In the genomic region with DNA sequence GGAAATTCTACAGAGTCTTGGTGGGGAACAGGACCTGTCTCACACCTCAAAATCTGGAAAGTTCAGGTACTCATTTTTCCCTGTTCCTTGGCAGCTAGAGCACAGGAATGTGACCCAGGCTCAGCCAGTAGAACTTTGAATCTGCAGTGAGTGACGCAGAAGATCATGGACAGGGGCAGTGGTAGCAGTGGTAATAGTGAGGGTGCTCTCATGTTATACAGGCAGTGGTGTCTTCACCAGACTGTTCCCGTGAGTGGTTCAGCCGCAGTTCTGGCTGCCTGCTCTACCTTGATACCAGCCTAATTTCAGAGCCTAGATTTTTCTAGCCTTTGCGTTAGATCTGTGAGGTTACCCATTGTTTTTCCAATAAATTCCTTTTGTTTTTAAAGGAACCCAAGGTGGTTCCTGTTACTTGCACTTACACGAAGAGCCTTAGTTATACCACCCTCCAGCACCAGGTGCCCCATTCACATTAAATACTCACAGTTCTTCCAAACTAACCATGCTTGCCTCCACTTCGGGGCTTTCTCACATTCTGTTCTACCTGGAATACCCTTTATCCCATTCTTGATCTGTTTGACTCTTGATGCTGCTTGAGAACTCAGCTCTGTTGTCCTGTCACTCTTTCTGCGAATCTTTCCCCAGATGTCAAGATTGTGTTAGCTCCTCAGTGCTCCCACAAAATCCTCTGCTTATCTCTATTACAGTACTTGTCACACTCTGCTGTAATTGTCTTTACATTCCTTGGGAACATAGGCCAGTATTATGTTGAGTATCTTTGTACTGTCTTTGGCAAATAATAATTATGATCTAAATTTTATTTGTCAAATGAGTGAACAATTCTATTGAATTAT, we compare ENCODE assay signal across 1 cellular context.
TF ChIP-seq lines count a peak whose summit lies in the region.

No MANE protein-coding gene starts in this region.

TF ChIP-seq in IMR-90, 13 proteins besides CTCF, POLR2A, EP300 and RAD21:
- TF ChIP-seq CEBPB (IDR thresholded peaks at IDR 0.05; ENCODE audit: low read depth, low read length) = no peak
- no peak for TF ChIP-seq MXI1 (IDR thresholded peaks at IDR 0.05; ENCODE audit: borderline replicate concordance, low read depth, low read length)
- no peak for TF ChIP-seq MAZ (IDR thresholded peaks at IDR 0.05; ENCODE audit: borderline replicate concordance, low read depth, low read length)
- TF ChIP-seq BHLHE40 (IDR thresholded peaks at IDR 0.05; ENCODE audit: low read depth, low read length) = no peak
- TF ChIP-seq NFE2L2 (IDR thresholded peaks at IDR 0.05; ENCODE audit: low read depth, low read length) = no peak
- TF ChIP-seq USF2 (IDR thresholded peaks at IDR 0.05; ENCODE audit: low read depth, low read length) = no peak
- no peak for TF ChIP-seq ELK1 (IDR thresholded peaks at IDR 0.05; ENCODE audit: borderline replicate concordance, low read depth, low read length)
- TF ChIP-seq CHD1 (IDR thresholded peaks at IDR 0.05; ENCODE audit: low read depth, low read length) = no peak
- TF ChIP-seq MAFK (IDR thresholded peaks at IDR 0.05; ENCODE audit: low read depth, low read length) = no peak
- no peak for TF ChIP-seq SMC3 (IDR thresholded peaks at IDR 0.05; ENCODE audit: low read depth, low read length)
- no peak for TF ChIP-seq RFX5 (IDR thresholded peaks at IDR 0.05; ENCODE audit: low read depth, low read length)
